Comparison of ENCODE assay signal across 18 cellular contexts in the genomic region with DNA sequence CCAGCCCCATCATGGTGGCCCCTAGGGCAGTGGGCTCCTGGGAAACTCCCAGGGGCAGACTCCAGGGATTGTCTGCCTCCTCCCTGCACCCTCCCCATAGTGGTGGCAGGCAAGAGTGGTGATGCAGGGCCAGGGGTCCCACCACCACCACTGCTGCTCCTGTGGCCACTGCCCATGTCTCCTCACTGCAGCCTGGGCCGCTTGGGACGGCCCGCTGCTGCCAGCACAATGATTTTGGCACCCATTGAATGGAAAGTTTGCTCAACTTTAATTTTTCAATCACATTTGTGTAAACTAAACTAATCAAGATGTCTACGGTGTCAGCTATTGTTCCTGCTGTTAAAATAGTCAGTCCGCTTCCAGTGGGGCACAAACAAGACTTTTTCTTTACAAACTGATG.
"Had no signal": no experiment of that assay in that cellular context is flagged by ENCODE, and none has a peak within 500 bp of the region (broad histone marks: within the 10 kb centered on the region; RNA-seq: fewer than 3 reads in every experiment).

No MANE protein-coding gene starts in this region.

- H3K9me3 ChIP-seq: gastroesophageal sphincter, SJSA1, vagina had no signal

- H3K4me1 ChIP-seq: SJSA1 had no signal

- H3K36me3 ChIP-seq: gastroesophageal sphincter, heart right ventricle, SJSA1, tibial nerve, vagina had no signal

- DNase-seq: activated CD4-positive, alpha-beta T cell treated with anti-CD3 and anti-CD28 coated beads, Interleukin-2, amount 50 U/mL, for 4 hours; activated T-cell treated with anti-CD3 and anti-CD28 coated beads, Interleukin-2, amount 50 U/mL, for 48 hours; amniotic stem cell; heart right ventricle; left cardiac atrium; mammary epithelial cell; naive B cell; posterior cingulate gyrus; stimulated activated CD4-positive, alpha-beta T cell treated with anti-CD3 and anti-CD28 coated beads, Interleukin-4, amount 100 ng/mL, for 24 hours; SW 1271; T-helper 9 cell had no signal

- H3K4me3 Mint-ChIP-seq: brain, naive B cell had no signal

- H3K27ac ChIP-seq: coronary artery, gastroesophageal sphincter, SJSA1, vagina had no signal

- H3K27ac Mint-ChIP-seq: naive B cell had no signal

- H3K27me3 ChIP-seq: gastroesophageal sphincter, heart right ventricle, SJSA1, tibial nerve, vagina had no signal

- H3K27me3 Mint-ChIP-seq: central memory CD8-positive, alpha-beta T cell; naive B cell had no signal

- H3K36me3 Mint-ChIP-seq: brain had no signal

- H3K4me1 Mint-ChIP-seq: brain had no signal

- H3K4me3 ChIP-seq: coronary artery, gastroesophageal sphincter, heart right ventricle, SJSA1, tibial nerve, vagina had no signal
